ENCODE assay signal across 8 cellular contexts in genomic region chr6:32153252-32153834, GRCh38. TPM values are rescaled to one million over a fixed set of nuclear protein-coding genes. Genes with fewer than 3 reads are reported as not detected.
DNase-seq lines count a peak whose midpoint lies in the region; ATAC-seq, FAIRE-seq and TF ChIP-seq lines count a peak whose summit lies in the region.

No MANE protein-coding gene starts in this region.

- peak; percentile 45 for TF ChIP-seq CTCF in AG04450 (IDR thresholded peaks at IDR 0.05; ENCODE audit: low read depth, low read length)
- TF ChIP-seq CTCF in activated B cell treated with CpG ODN at 0.5 μM for 24 hours (IDR thresholded peaks at IDR 0.05): no peak
- TF ChIP-seq CTCF in gastroesophageal sphincter (IDR thresholded peaks at IDR 0.05): peak in 3 of 4 experiments; percentile 35 to 45 (median 45)
- no peak for TF ChIP-seq CTCF in pancreas (IDR thresholded peaks at IDR 0.05)

- no peak for TF ChIP-seq POLR2A in gastroesophageal sphincter (IDR thresholded peaks at IDR 0.05)

- peak overlapping the region; percentile 96 for H3K4me3 Mint-ChIP-seq in activated B cell treated with CpG ODN at 0.5 μM for 24 hours

- peaks cover 38% of the 10 kb centered on the region for H3K4me1 Mint-ChIP-seq in activated B cell treated with CpG ODN at 0.5 μM for 24 hours

- CTCF ChIA-PET in AG04450 (lab: Charles Lee): interaction anchor here (1.5 kb wide), 1 partner anchor 42 kb away, joined by 5 read pairs; no protein-coding TSS in a partner anchor
- CTCF ChIA-PET in activated B cell treated with CpG ODN at 0.5 μM for 24 hours (lab: Charles Lee): interaction anchor here (1.2 kb wide), 1 partner anchor 25 kb away, joined by 3 read pairs; the partner anchor contains the start of gene ATF6B

- H3K27ac ChIP-seq in AG04450 (ENCODE audit: low read depth, low read length) (peak overlapping the region; percentile 81), gastroesophageal sphincter (peak overlapping the region; percentile 77 to 95 (median 94)), pancreas (peak overlapping the region; percentile 62 to 76 (median 72))

- no peak for DNase-seq in AG04450 (ENCODE audit: low read depth, low spot score)
- DNase-seq in activated B cell treated with CpG ODN at 0.5 μM for 24 hours: no peak
- peak in 3 of 6 donors; percentile 46 to 71 (median 68) for DNase-seq in pancreas

- H3K4me3 ChIP-seq in AG04450 (ENCODE audit: low read depth, low read length): peak overlapping the region; percentile 79
- H3K4me3 ChIP-seq in gastroesophageal sphincter: peak overlapping the region; percentile 65 to 68
- peak overlapping the region; percentile 59 to 79 (median 66) for H3K4me3 ChIP-seq in pancreas

- H3K27me3 ChIP-seq in AG04450 (ENCODE audit: control insufficient read depth, insufficient read depth, low read length): peaks cover 14% of the 10 kb centered on the region
- no peaks in the 10 kb centered on the region for H3K27me3 ChIP-seq in gastroesophageal sphincter
- H3K27me3 ChIP-seq in pancreas: no peaks in the 10 kb centered on the region

- H3K4me1 ChIP-seq in gastroesophageal sphincter (peaks cover 4 to 67% (median 24%) of the 10 kb centered on the region in 3 donors), pancreas (peaks cover 0 to 5% (median 4%) of the 10 kb centered on the region in 3 donors)

- TF ChIP-seq EP300 in gastroesophageal sphincter (IDR thresholded peaks at IDR 0.05): no peak

- ATAC-seq in HG02610 (IDR thresholded peaks at IDR 0.05; ENCODE audit: unreplicated experiment) (peak; percentile 13), activated B cell treated with CpG ODN at 0.5 μM for 24 hours (ENCODE audit: low read depth) (peak; percentile 1), gastroesophageal sphincter (peak; percentile 65), pancreas (peak; percentile 14 to 43 (median 38)), HG03460 (IDR thresholded peaks at IDR 0.05; ENCODE audit: unreplicated experiment) (no peak), GM19463 (IDR thresholded peaks at IDR 0.05; ENCODE audit: unreplicated experiment) (no peak), GM18867 (IDR thresholded peaks at IDR 0.05; ENCODE audit: unreplicated experiment) (no peak)

- 5% methylated on average over 8 of the region's 26 CpGs; no CpG with 5 or more reads in 1 of the 2 donors for WGBS in gastroesophageal sphincter (ENCODE audit: low coverage in 1 of 2), 2 donors
- 21 to 23% methylated on average over 26 of the region's 26 CpGs for WGBS in pancreas, 2 donors

- H3K27me3 Mint-ChIP-seq in activated B cell treated with CpG ODN at 0.5 μM for 24 hours: peaks cover 34% of the 10 kb centered on the region

- H3K36me3 Mint-ChIP-seq in activated B cell treated with CpG ODN at 0.5 μM for 24 hours (ENCODE audit: low read depth): no peaks in the 10 kb centered on the region

- no peak for FAIRE-seq in pancreas (lab: Jason Lieb, UNC)

- intact Hi-C loops in activated B cell treated with CpG ODN at 0.5 μM for 24 hours (cut with micrococcal nuclease) (loop anchor here (10.0 kb wide), 1 partner anchor 109 kb away; no protein-coding TSS in a partner anchor), pancreas (cut with DNase I) (no loop called here)

- H3K36me3 ChIP-seq in gastroesophageal sphincter: peaks cover 0 to 41% of the 10 kb centered on the region in 2 donors
- H3K36me3 ChIP-seq in pancreas: peaks cover 0 to 4% (median 0%) of the 10 kb centered on the region in 3 donors

- POLR2A ChIA-PET in AG04450 (lab: Yijun Ruan, JAX): interaction anchor here (1.0 kb wide), 1 partner anchor 25 kb away, joined by 4 read pairs; the partner anchor contains the start of gene ATF6B
- POLR2A ChIA-PET in activated B cell treated with CpG ODN at 0.5 μM for 24 hours (lab: Charles Lee): no interaction called here

- H3K9me3 Mint-ChIP-seq in activated B cell treated with CpG ODN at 0.5 μM for 24 hours: no peaks in the 10 kb centered on the region

- peaks cover 13% of the 10 kb centered on the region for H3K9me3 ChIP-seq in AG04450 (ENCODE audit: control insufficient read depth, insufficient read depth, low read length)
- H3K9me3 ChIP-seq in gastroesophageal sphincter: no peaks in the 10 kb centered on the region
- no peaks in the 10 kb centered on the region for H3K9me3 ChIP-seq in pancreas

- peak overlapping the region; percentile 59 for H3K27ac Mint-ChIP-seq in activated B cell treated with CpG ODN at 0.5 μM for 24 hours

RNA-seq across cellular contexts. Expression of gene PPT2, which starts 0.6 kb away (rescaled TPM):
- 12.6 and 14.1 TPM in 2 replicates for polyA plus RNA-seq in AG04450 (2011; rRNA removed)
- polyA minus RNA-seq in AG04450 (2011; rRNA and poly(A)+ RNA removed): 9.4 and 10.3 TPM in 2 replicates
- total RNA-seq in activated B cell treated with CpG ODN at 0.5 μM for 24 hours: 1.8 and 3.0 TPM in 2 replicates
- 100 to 1,000 TPM in 1 of 4 donors, 10 to 100 TPM in 3; 16.0 to 120 (median 25.5) TPM for total RNA-seq in gastroesophageal sphincter
- total RNA-seq in pancreas: 10 to 100 TPM in 1 of 6 donors, 1 to 10 TPM in 5; 5.6 to 13.9 (median 8.0) TPM
- 10 to 100 TPM in 1 of 2 donors, 1 to 10 TPM in 1; 9.2 to 12.2 TPM for polyA plus RNA-seq in pancreas

RNA-seq across cellular contexts. Expression of gene PRRT1, which starts 1.6 kb away (rescaled TPM):
- polyA plus RNA-seq in AG04450 (2011; rRNA removed): 0.27 and 0.47 TPM in 2 replicates
- polyA minus RNA-seq in AG04450 (2011; rRNA and poly(A)+ RNA removed): 0.13 TPM in 1 of 2 replicates, not detected in the other
- not detected in 2 replicates for total RNA-seq in activated B cell treated with CpG ODN at 0.5 μM for 24 hours
- 1 to 10 TPM; 1.2 to 4.8 (median 3.1) TPM for total RNA-seq in gastroesophageal sphincter
- total RNA-seq in pancreas: under 1 TPM; 0.08 to 0.69 (median 0.37) TPM
- polyA plus RNA-seq in pancreas: 1 to 10 TPM; 3.3 to 5.8 TPM

RNA-seq across cellular contexts. Expression of gene EGFL8, which starts 11.1 kb away (rescaled TPM):
- polyA plus RNA-seq in AG04450 (2011; rRNA removed) (2.5 and 2.8 TPM in 2 replicates), pancreas (10 to 100 TPM; 23.1 to 46.8 TPM)
- polyA minus RNA-seq in AG04450 (2011; rRNA and poly(A)+ RNA removed): 1.6 TPM in 1 of 2 replicates, not detected in the other
- total RNA-seq in activated B cell treated with CpG ODN at 0.5 μM for 24 hours (2.2 and 3.4 TPM in 2 replicates), gastroesophageal sphincter (10 to 100 TPM in 2 of 4 donors, 1 to 10 TPM in 2; 5.0 to 15.1 (median 10.1) TPM), pancreas (10 to 100 TPM in 1 of 6 donors, 1 to 10 TPM in 5; 2.2 to 10.8 (median 5.4) TPM)

RNA-seq across cellular contexts. Expression of gene AGPAT1, which starts 22.5 kb away (rescaled TPM):
- polyA plus RNA-seq in AG04450 (2011; rRNA removed) (97.1 and 116 TPM in 2 replicates), pancreas (10 to 100 TPM; 19.6 to 24.5 TPM)
- polyA minus RNA-seq in AG04450 (2011; rRNA and poly(A)+ RNA removed): 175 and 217 TPM in 2 replicates
- total RNA-seq in activated B cell treated with CpG ODN at 0.5 μM for 24 hours (26.4 and 27.0 TPM in 2 replicates), gastroesophageal sphincter (10 to 100 TPM; 45.6 to 70.5 (median 54.6) TPM), pancreas (10 to 100 TPM; 10.1 to 28.1 (median 15.7) TPM)

RNA-seq across cellular contexts. Expression of gene FKBPL, which starts 23.3 kb away (rescaled TPM):
- polyA plus RNA-seq in AG04450 (2011; rRNA removed): 3.1 and 3.8 TPM in 2 replicates
- polyA minus RNA-seq in AG04450 (2011; rRNA and poly(A)+ RNA removed): 3.0 and 3.6 TPM in 2 replicates
- 4.1 and 4.4 TPM in 2 replicates for total RNA-seq in activated B cell treated with CpG ODN at 0.5 μM for 24 hours
- 1 to 10 TPM; 2.3 to 4.2 (median 3.7) TPM for total RNA-seq in gastroesophageal sphincter
- 1 to 10 TPM; 2.0 to 4.7 (median 3.3) TPM for total RNA-seq in pancreas
- 1 to 10 TPM; 5.0 to 5.9 TPM for polyA plus RNA-seq in pancreas

Comparison
In these comparisons a context has a peak if more than half of its experiments do, and no peak if none do; other contexts are left out.
1. CTCF ChIP-seq: peak in AG04450 (single experiment) and gastroesophageal sphincter (3 of 4); none in activated B cell treated with CpG ODN at 0.5 μM for 24 hours (single experiment) and pancreas (0 of 4).
2. ATAC-seq: peak in HG02610 (single experiment), activated B cell treated with CpG ODN at 0.5 μM for 24 hours (single experiment), gastroesophageal sphincter (single experiment) and pancreas (4 of 4); none in HG03460 (single experiment), GM19463 (single experiment) and GM18867 (single experiment).
3. Peak in every context shown above with its lines, with median percentiles within 50 percentile points of each other: H3K27ac ChIP-seq and H3K4me3 ChIP-seq.